Comparison of ENCODE assay signal across 1 cellular context in the genomic region with DNA sequence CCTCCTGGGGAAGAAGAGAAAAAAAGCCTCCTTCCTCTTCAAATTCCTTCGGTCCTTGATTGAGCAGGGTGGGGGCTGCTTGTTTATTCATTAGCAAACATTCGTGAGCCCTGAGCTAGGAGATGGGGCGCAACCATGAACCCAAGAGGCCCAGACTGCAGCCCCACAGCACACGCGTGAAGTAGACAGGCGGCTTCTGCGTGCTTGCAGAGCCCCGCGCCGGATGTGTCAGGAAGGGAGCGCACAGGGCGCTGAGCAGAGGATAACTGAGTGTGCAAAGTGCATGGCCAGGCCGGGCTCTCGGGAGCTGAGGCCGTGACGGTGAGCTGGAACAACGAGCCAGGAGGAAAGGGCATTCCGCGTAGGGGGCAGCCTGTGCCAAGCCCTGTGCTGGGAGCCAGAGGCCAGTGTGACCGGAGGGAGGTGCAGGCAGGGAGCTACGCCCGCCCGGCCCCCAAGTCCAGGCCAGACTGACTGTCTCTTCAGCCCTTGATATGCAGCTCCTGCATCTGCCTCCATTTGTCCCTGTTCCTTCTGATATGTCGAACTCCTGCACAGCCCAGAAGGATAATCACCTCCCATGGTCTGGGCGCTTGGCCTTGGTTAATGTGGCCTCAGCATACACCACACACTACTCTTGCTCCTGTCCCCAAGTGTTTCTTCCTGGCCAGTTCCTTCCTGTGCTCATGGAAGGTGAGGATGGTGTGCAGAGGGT.
A peak's percentile ranks its signal among the peaks of the same experiment; 100 is the strongest.
TF ChIP-seq lines count a peak whose summit lies in the region.

No MANE protein-coding gene starts in this region.

TF ChIP-seq in HepG2, 621 proteins besides CTCF, POLR2A, EP300 and RAD21 (continued from another document and continues in another):
- TF ChIP-seq, protein P1, sequence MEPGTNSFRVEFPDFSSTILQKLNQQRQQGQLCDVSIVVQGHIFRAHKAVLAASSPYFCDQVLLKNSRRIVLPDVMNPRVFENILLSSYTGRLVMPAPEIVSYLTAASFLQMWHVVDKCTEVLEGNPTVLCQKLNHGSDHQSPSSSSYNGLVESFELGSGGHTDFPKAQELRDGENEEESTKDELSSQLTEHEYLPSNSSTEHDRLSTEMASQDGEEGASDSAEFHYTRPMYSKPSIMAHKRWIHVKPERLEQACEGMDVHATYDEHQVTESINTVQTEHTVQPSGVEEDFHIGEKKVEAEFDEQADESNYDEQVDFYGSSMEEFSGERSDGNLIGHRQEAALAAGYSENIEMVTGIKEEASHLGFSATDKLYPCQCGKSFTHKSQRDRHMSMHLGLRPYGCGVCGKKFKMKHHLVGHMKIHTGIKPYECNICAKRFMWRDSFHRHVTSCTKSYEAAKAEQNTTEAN (CRISPR knock-in tag; conservative IDR thresholded peaks at IDR 0.05), result peak; percentile 99
- TF ChIP-seq MED1 (CRISPR knock-in tag; IDR thresholded peaks at IDR 0.05) (peak; percentile 26; the same call in 1 of the 2 replicates), ZBTB38 (CRISPR knock-in tag; IDR thresholded peaks at IDR 0.05) (0 out of 2 replicates have a peak, but pooled peaks have one; percentile 17), ZNF335 (CRISPR knock-in tag; IDR thresholded peaks at IDR 0.05) (no peak), ZFY (CRISPR knock-in tag; IDR thresholded peaks at IDR 0.05) (peak; percentile 44; the same call in 1 of the 2 replicates), ZNF747 (CRISPR knock-in tag; IDR thresholded peaks at IDR 0.05; ENCODE audit: borderline replicate concordance) (peak; percentile 29; the same call in 1 of the 2 replicates), ZFP90 (CRISPR knock-in tag; IDR thresholded peaks at IDR 0.05; ENCODE audit: borderline replicate concordance) (0 out of 2 replicates have a peak, but pooled peaks have one; percentile 39), ZNF678 (CRISPR knock-in tag; IDR thresholded peaks at IDR 0.05) (no peak), SAP130 (CRISPR knock-in tag; IDR thresholded peaks at IDR 0.05; ENCODE audit: low read depth) (peak; percentile 41; the same call in 1 of the 2 replicates), ZFX (CRISPR knock-in tag; IDR thresholded peaks at IDR 0.05; ENCODE audit: low read depth) (peak; percentile 65), MYC (CRISPR knock-in tag; IDR thresholded peaks at IDR 0.05; ENCODE audit: borderline replicate concordance) (peak; percentile 68; the same call in 1 of the 2 replicates), SRF (IDR thresholded peaks at IDR 0.05; ENCODE audit: low read depth, low read length) (no peak), BCL6 (CRISPR knock-in tag; IDR thresholded peaks at IDR 0.05) (0 out of 2 replicates have a peak, but pooled peaks have one; percentile 34), ZNF224 (CRISPR knock-in tag; IDR thresholded peaks at IDR 0.05) (0 out of 2 replicates have a peak, but pooled peaks have one; percentile 19)
- TF ChIP-seq, protein P2, sequence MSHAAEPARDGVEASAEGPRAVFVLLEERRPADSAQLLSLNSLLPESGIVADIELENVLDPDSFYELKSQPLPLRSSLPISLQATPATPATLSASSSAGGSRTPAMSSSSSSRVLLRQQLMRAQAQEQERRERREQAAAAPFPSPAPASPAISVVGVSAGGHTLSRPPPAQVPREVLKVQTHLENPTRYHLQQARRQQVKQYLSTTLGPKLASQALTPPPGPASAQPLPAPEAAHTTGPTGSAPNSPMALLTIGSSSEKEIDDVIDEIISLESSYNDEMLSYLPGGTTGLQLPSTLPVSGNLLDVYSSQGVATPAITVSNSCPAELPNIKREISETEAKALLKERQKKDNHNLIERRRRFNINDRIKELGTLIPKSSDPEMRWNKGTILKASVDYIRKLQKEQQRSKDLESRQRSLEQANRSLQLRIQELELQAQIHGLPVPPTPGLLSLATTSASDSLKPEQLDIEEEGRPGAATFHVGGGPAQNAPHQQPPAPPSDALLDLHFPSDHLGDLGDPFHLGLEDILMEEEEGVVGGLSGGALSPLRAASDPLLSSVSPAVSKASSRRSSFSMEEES (CRISPR knock-in tag; IDR thresholded peaks at IDR 0.05), result no peak
- TF ChIP-seq, protein P3, sequence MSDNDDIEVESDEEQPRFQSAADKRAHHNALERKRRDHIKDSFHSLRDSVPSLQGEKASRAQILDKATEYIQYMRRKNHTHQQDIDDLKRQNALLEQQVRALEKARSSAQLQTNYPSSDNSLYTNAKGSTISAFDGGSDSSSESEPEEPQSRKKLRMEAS (IDR thresholded peaks at IDR 0.05), result peak; percentile 74
- TF ChIP-seq, protein P4, sequence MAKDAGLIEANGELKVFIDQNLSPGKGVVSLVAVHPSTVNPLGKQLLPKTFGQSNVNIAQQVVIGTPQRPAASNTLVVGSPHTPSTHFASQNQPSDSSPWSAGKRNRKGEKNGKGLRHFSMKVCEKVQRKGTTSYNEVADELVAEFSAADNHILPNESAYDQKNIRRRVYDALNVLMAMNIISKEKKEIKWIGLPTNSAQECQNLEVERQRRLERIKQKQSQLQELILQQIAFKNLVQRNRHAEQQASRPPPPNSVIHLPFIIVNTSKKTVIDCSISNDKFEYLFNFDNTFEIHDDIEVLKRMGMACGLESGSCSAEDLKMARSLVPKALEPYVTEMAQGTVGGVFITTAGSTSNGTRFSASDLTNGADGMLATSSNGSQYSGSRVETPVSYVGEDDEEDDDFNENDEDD (CRISPR knock-in tag; IDR thresholded peaks at IDR 0.05; ENCODE audit: borderline replicate concordance), result peak; percentile 18; the same call in 1 of the 2 replicates
- TF ChIP-seq, protein P5, sequence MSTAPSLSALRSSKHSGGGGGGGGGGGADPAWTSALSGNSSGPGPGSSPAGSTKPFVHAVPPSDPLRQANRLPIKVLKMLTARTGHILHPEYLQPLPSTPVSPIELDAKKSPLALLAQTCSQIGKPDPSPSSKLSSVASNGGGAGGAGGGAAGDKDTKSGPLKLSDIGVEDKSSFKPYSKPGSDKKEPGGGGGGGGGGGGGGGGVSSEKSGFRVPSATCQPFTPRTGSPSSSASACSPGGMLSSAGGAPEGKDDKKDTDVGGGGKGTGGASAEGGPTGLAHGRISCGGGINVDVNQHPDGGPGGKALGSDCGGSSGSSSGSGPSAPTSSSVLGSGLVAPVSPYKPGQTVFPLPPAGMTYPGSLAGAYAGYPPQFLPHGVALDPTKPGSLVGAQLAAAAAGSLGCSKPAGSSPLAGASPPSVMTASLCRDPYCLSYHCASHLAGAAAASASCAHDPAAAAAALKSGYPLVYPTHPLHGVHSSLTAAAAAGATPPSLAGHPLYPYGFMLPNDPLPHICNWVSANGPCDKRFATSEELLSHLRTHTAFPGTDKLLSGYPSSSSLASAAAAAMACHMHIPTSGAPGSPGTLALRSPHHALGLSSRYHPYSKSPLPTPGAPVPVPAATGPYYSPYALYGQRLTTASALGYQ (CRISPR knock-in tag; IDR thresholded peaks at IDR 0.05), result no peak
- TF ChIP-seq, protein P6, sequence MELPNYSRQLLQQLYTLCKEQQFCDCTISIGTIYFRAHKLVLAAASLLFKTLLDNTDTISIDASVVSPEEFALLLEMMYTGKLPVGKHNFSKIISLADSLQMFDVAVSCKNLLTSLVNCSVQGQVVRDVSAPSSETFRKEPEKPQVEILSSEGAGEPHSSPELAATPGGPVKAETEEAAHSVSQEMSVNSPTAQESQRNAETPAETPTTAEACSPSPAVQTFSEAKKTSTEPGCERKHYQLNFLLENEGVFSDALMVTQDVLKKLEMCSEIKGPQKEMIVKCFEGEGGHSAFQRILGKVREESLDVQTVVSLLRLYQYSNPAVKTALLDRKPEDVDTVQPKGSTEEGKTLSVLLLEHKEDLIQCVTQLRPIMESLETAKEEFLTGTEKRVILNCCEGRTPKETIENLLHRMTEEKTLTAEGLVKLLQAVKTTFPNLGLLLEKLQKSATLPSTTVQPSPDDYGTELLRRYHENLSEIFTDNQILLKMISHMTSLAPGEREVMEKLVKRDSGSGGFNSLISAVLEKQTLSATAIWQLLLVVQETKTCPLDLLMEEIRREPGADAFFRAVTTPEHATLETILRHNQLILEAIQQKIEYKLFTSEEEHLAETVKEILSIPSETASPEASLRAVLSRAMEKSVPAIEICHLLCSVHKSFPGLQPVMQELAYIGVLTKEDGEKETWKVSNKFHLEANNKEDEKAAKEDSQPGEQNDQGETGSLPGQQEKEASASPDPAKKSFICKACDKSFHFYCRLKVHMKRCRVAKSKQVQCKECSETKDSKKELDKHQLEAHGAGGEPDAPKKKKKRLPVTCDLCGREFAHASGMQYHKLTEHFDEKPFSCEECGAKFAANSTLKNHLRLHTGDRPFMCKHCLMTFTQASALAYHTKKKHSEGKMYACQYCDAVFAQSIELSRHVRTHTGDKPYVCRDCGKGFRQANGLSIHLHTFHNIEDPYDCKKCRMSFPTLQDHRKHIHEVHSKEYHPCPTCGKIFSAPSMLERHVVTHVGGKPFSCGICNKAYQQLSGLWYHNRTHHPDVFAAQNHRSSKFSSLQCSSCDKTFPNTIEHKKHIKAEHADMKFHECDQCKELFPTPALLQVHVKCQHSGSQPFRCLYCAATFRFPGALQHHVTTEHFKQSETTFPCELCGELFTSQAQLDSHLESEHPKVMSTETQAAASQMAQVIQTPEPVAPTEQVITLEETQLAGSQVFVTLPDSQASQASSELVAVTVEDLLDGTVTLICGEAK (IDR thresholded peaks at IDR 0.05), result no peak
- TF ChIP-seq, protein P6 (CRISPR knock-in tag; IDR thresholded peaks at IDR 0.05), result 0 out of 2 replicates have a peak, but pooled peaks have one; percentile 16
- TF ChIP-seq, protein P7, sequence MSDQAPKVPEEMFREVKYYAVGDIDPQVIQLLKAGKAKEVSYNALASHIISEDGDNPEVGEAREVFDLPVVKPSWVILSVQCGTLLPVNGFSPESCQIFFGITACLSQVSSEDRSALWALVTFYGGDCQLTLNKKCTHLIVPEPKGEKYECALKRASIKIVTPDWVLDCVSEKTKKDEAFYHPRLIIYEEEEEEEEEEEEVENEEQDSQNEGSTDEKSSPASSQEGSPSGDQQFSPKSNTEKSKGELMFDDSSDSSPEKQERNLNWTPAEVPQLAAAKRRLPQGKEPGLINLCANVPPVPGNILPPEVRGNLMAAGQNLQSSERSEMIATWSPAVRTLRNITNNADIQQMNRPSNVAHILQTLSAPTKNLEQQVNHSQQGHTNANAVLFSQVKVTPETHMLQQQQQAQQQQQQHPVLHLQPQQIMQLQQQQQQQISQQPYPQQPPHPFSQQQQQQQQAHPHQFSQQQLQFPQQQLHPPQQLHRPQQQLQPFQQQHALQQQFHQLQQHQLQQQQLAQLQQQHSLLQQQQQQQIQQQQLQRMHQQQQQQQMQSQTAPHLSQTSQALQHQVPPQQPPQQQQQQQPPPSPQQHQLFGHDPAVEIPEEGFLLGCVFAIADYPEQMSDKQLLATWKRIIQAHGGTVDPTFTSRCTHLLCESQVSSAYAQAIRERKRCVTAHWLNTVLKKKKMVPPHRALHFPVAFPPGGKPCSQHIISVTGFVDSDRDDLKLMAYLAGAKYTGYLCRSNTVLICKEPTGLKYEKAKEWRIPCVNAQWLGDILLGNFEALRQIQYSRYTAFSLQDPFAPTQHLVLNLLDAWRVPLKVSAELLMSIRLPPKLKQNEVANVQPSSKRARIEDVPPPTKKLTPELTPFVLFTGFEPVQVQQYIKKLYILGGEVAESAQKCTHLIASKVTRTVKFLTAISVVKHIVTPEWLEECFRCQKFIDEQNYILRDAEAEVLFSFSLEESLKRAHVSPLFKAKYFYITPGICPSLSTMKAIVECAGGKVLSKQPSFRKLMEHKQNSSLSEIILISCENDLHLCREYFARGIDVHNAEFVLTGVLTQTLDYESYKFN (CRISPR knock-in tag; conservative IDR thresholded peaks at IDR 0.05), result peak; percentile 71; the same call in 1 of the 2 replicates
- TF ChIP-seq, protein P8, sequence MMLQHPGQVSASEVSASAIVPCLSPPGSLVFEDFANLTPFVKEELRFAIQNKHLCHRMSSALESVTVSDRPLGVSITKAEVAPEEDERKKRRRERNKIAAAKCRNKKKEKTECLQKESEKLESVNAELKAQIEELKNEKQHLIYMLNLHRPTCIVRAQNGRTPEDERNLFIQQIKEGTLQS (CRISPR knock-in tag; IDR thresholded peaks at IDR 0.05), result no peak
- TF ChIP-seq, protein P9, sequence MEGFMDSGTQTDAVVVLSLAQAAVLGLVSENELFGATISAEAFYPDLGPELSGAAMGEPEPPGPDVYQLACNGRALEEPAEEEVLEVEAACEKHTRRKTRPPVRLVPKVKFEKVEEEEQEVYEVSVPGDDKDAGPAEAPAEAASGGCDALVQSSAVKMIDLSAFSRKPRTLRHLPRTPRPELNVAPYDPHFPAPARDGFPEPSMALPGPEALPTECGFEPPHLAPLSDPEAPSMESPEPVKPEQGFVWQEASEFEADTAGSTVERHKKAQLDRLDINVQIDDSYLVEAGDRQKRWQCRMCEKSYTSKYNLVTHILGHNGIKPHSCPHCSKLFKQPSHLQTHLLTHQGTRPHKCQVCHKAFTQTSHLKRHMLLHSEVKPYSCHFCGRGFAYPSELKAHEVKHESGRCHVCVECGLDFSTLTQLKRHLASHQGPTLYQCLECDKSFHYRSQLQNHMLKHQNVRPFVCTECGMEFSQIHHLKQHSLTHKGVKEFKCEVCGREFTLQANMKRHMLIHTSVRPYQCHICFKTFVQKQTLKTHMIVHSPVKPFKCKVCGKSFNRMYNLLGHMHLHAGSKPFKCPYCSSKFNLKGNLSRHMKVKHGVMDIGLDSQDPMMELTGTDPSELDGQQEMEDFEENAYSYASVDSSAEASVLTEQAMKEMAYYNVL (CRISPR knock-in tag; IDR thresholded peaks at IDR 0.05; ENCODE audit: borderline replicate concordance), result peak; percentile 56; the same call in 1 of the 2 replicates
- TF ChIP-seq, protein P10, sequence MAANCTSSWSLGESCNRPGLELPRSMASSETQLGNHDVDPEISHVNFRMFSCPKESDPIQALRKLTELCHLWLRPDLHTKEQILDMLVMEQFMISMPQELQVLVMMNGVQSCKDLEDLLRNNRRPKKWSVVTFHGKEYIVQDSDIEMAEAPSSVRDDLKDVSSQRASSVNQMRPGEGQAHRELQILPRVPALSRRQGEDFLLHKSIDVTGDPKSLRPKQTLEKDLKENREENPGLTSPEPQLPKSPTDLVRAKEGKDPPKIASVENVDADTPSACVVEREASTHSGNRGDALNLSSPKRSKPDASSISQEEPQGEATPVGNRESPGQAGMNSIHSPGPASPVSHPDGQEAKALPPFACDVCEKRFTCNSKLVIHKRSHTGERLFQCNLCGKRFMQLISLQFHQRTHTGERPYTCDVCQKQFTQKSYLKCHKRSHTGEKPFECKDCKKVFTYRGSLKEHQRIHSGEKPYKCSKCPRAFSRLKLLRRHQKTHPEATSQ (CRISPR knock-in tag; IDR thresholded peaks at IDR 0.05; ENCODE audit: borderline replicate concordance), result 0 out of 2 replicates have a peak, but pooled peaks have one; percentile 36
